Comparison of ENCODE assay signal across 1 cellular context in genomic region chr15:101453123-101454120, GRCh38.
TF ChIP-seq lines count a peak whose summit lies in the region.

No MANE protein-coding gene starts in this region.

TF ChIP-seq in HepG2, 621 proteins besides CTCF, POLR2A, EP300 and RAD21 (continued from another document and continues in another):
- TF ChIP-seq ZXDC (CRISPR knock-in tag; IDR thresholded peaks at IDR 0.05) (no peak), ZMAT3 (CRISPR knock-in tag; conservative IDR thresholded peaks at IDR 0.05) (peak; percentile 66; the same call in 1 of the 2 replicates), ZNF276 (CRISPR knock-in tag; IDR thresholded peaks at IDR 0.05; ENCODE audit: low read depth) (no peak), ZNF780A (CRISPR knock-in tag; IDR thresholded peaks at IDR 0.05) (no peak), ZNF30 (CRISPR knock-in tag; IDR thresholded peaks at IDR 0.05) (no peak), ZNF3 (CRISPR knock-in tag; IDR thresholded peaks at IDR 0.05) (no peak), ZNF781 (CRISPR knock-in tag; IDR thresholded peaks at IDR 0.05; ENCODE audit: borderline replicate concordance, not compliant biosample characterization) (no peak), CBX5 (CRISPR knock-in tag; IDR thresholded peaks at IDR 0.05; ENCODE audit: borderline replicate concordance) (no peak), LRRFIP1 (CRISPR knock-in tag; conservative IDR thresholded peaks at IDR 0.05) (no peak), FLYWCH1 (CRISPR knock-in tag; IDR thresholded peaks at IDR 0.05) (no peak), ZNF709 (CRISPR knock-in tag; IDR thresholded peaks at IDR 0.05) (no peak), ZNF660 (CRISPR knock-in tag; IDR thresholded peaks at IDR 0.05; ENCODE audit: borderline replicate concordance, low read depth) (no peak), ZNF546 (CRISPR knock-in tag; conservative IDR thresholded peaks at IDR 0.05) (no peak), HMGA1 (CRISPR knock-in tag; conservative IDR thresholded peaks at IDR 0.05) (no peak), SP5 (CRISPR knock-in tag; IDR thresholded peaks at IDR 0.05; ENCODE audit: borderline replicate concordance, low read depth) (no peak), ZNF260 (CRISPR knock-in tag; IDR thresholded peaks at IDR 0.05; ENCODE audit: borderline replicate concordance, low read depth) (no peak), RBM22 (optimal IDR thresholded peaks at IDR 0.05; ENCODE audit: low read length) (peak; percentile 19), HNRNPK (IDR thresholded peaks at IDR 0.05; ENCODE audit: low read depth, low read length, poor library complexity, severe bottlenecking) (no peak), HINFP (CRISPR knock-in tag; IDR thresholded peaks at IDR 0.05; ENCODE audit: low read depth) (0 out of 2 replicates have a peak, but pooled peaks have one; percentile 35), MED13 (CRISPR knock-in tag; IDR thresholded peaks at IDR 0.05) (no peak), AFF4 (CRISPR knock-in tag; IDR thresholded peaks at IDR 0.05) (no peak), SALL2 (CRISPR knock-in tag; IDR thresholded peaks at IDR 0.05) (no peak), ZNF451 (CRISPR knock-in tag; IDR thresholded peaks at IDR 0.05) (peak; percentile 51; the same call in 1 of the 2 replicates), IRF9 (CRISPR knock-in tag; IDR thresholded peaks at IDR 0.05; ENCODE audit: borderline replicate concordance) (no peak), HMGXB4 (CRISPR knock-in tag; IDR thresholded peaks at IDR 0.05; ENCODE audit: borderline replicate concordance in 1 of 2, low read depth in 1 of 2) (0 out of 4 replicates have a peak, but pooled peaks of 1 of the 2 experiments have one; percentile 31), ARID3A (IDR thresholded peaks at IDR 0.05; ENCODE audit: low read depth, low read length) (no peak), ADNP (CRISPR knock-in tag; IDR thresholded peaks at IDR 0.05) (no peak), ZNF235 (CRISPR knock-in tag; IDR thresholded peaks at IDR 0.05; ENCODE audit: borderline replicate concordance) (no peak), TCF12 (IDR thresholded peaks at IDR 0.05) (no peak), TCF12 (CRISPR knock-in tag; IDR thresholded peaks at IDR 0.05) (no peak), NCOA1 (CRISPR knock-in tag; IDR thresholded peaks at IDR 0.05) (no peak), PAXIP1 (CRISPR knock-in tag; conservative IDR thresholded peaks at IDR 0.05) (peak; percentile 73), KDM3A (CRISPR knock-in tag; IDR thresholded peaks at IDR 0.05; ENCODE audit: low read depth) (no peak), EHMT2 (IDR thresholded peaks at IDR 0.05; ENCODE audit: borderline replicate concordance, low read depth, low read length) (no peak), ZNF543 (CRISPR knock-in tag; IDR thresholded peaks at IDR 0.05) (no peak), JUN (CRISPR knock-in tag; IDR thresholded peaks at IDR 0.05) (no peak), ESRRA (CRISPR knock-in tag; IDR thresholded peaks at IDR 0.05; ENCODE audit: low read depth) (peak; percentile 80; the same call in 1 of the 2 replicates), EEA1 (CRISPR knock-in tag; IDR thresholded peaks at IDR 0.05; ENCODE audit: borderline replicate concordance) (no peak), FOXK1 (CRISPR knock-in tag; IDR thresholded peaks at IDR 0.05; ENCODE audit: borderline replicate concordance, low read depth) (no peak), ZFP1 (CRISPR knock-in tag; IDR thresholded peaks at IDR 0.05) (no peak), HNRNPL (IDR thresholded peaks at IDR 0.05; ENCODE audit: low read depth, low read length) (0 out of 2 replicates have a peak, but pooled peaks have one; percentile 31), SETDB1 (CRISPR knock-in tag; IDR thresholded peaks at IDR 0.05; ENCODE audit: borderline replicate concordance) (no peak), MBNL3 (CRISPR knock-in tag; conservative IDR thresholded peaks at IDR 0.05) (no peak)
